In the genomic region with DNA sequence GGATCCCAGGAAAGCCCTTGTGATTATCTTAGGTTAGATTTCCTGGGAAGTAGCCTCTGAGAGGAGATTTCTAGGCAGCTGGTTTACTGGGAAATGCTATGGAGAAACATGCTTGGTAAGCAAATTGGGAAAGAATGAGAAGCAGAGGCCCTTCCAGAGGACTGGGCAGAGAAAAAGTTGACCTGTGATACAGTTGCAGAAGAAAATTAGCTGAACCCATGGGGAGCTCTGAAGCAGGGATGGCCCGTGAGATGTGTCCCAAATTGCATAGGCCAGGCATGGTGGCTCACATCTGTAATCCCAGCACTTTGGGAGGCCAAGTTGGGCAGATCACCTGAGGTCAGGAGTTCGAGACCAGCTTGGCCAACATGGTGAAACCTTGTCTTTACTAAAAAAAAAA, we compare ENCODE assay signal across 1 cellular context. TPM values are rescaled to one million over a fixed set of nuclear protein-coding genes. Genes with fewer than 3 reads are reported as not detected.
"Had no signal": no experiment of that assay in that cellular context is flagged by ENCODE, and none has a peak within 500 bp of the region (broad histone marks: within the 10 kb centered on the region; RNA-seq: fewer than 3 reads in every experiment).

No MANE protein-coding gene starts in this region.

RNA-seq across cellular contexts. Expression of gene PCSK5, which starts 21.9 kb away (rescaled TPM):
- total RNA-seq: MCF 10A had no signal
